Comparison of ENCODE assay signal across 10 cellular contexts in the genomic region with DNA sequence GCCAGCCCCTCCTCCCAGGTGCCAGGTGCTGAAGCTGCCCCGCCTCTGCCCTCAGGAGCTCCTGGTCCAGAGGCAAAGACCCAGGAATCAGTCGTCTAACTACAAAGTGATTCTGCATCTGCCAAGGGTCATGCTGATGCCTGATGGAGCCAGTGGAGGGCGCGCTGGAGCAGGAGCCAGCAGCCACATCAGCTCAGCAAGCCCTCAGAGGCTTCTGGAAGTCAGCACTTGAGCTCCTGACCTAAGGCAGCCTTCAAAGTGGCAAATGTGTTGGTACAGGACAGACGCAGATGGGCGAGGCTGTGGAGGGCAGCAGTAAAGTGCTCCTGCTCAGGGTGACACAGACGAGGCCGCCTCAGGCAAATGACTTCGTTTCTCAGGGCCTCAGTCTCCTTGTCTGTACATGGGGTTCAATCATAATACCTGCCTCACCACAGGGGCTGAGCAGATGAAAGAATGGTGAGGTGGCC. TPM values are rescaled to one million over a fixed set of nuclear protein-coding genes. Genes with fewer than 3 reads are reported as not detected.
DNase-seq lines count a peak whose midpoint lies in the region; ATAC-seq, FAIRE-seq and TF ChIP-seq lines count a peak whose summit lies in the region.
"Had no signal": no experiment of that assay in that cellular context is flagged by ENCODE, and none has a peak within 500 bp of the region (broad histone marks: within the 10 kb centered on the region; RNA-seq: fewer than 3 reads in every experiment).

No MANE protein-coding gene starts in this region.

- in situ Hi-C loops in KBM-7 (cut with MboI; ENCODE audit: low pct_unique_long_range_greater_than_20kb, low sequenced_read_pairs): no loop called here

- FAIRE-seq in bronchial epithelial cell (lab: Jason Lieb, UNC): no peak

- no peaks in the 10 kb centered on the region for H3K27me3 Mint-ChIP-seq in T-helper 17 cell

- ATAC-seq in T-helper 17 cell (peak; percentile 57), HG03095 (IDR thresholded peaks at IDR 0.05; ENCODE audit: unreplicated experiment) (no peak), HG03439 (IDR thresholded peaks at IDR 0.05; ENCODE audit: unreplicated experiment) (no peak)

- TF ChIP-seq CTCF in bronchial epithelial cell (IDR thresholded peaks at IDR 0.05; ENCODE audit: insufficient read depth, low read length, severe bottlenecking): peak; percentile 78

- DNase-seq in DMS53 treated with DMSO at 0.1 percent for 48 hours (lab: John Stamatoyannopoulos, UW; ENCODE audit: unreplicated experiment) (peak; percentile 59), KBM-7 (peak; percentile 76), T-helper 17 cell (peak in 2 of 3 donors; percentile 24 to 28), bronchial epithelial cell (ENCODE audit: low read depth) (peak; percentile 39), myocyte (ENCODE audit: low read depth) (peak; percentile 34), NCI-H2171 (lab: John Stamatoyannopoulos, UW) (no peak)

- peaks cover 8% of the 10 kb centered on the region for H3K36me3 Mint-ChIP-seq in T-helper 17 cell (ENCODE audit: low read depth)

- peak overlapping the region; percentile 79 for H3K27ac Mint-ChIP-seq in T-helper 17 cell

- H3K27me3 ChIP-seq in bronchial epithelial cell (ENCODE audit: control insufficient read depth, insufficient read depth, low read length): no peaks in the 10 kb centered on the region

- H3K4me1 Mint-ChIP-seq in T-helper 17 cell: peaks cover 5% of the 10 kb centered on the region

- peaks cover 12% of the 10 kb centered on the region for H3K36me3 ChIP-seq in bronchial epithelial cell (ENCODE audit: control insufficient read depth, insufficient read depth, low read length)

- H3K4me3 Mint-ChIP-seq in T-helper 17 cell: no peak overlapping the region

- H3K4me3 ChIP-seq in bronchial epithelial cell (ENCODE audit: low read depth, low read length): no peak overlapping the region

- no peaks in the 10 kb centered on the region for H3K9me3 ChIP-seq in T-helper 17 cell (ENCODE audit: control insufficient read depth, low read length, poor library complexity, severe bottlenecking)

RNA-seq across cellular contexts. Expression of a gene that starts 10.9 kb away (rescaled TPM):
- total RNA-seq in T-helper 17 cell (10 to 100 TPM; 16.1 to 17.3 TPM), bronchial epithelial cell (6.3 and 15.1 TPM in 2 replicates), myocyte (7.2 and 9.8 TPM in 2 replicates)
- polyA plus RNA-seq in myocyte (2012): 12.0 TPM

RNA-seq across cellular contexts. Expression of a gene that starts 27.0 kb away (rescaled TPM):
- total RNA-seq in T-helper 17 cell: not detected
- not detected in 2 replicates for total RNA-seq in bronchial epithelial cell
- not detected in 2 replicates for total RNA-seq in myocyte
- not detected for polyA plus RNA-seq in myocyte (2012)
- total RNA-seq: skeletal muscle tissue; T-helper 1 cell treated with Interleukin-12 subunit alpha and Interleukin-12 subunit beta and Interleukin-4 antibody, amounts not matched to agents 30 ng/mL and 1 ng/mL, for 36 hours had no signal

RNA-seq across cellular contexts. Expression of a gene that starts 33.7 kb away (rescaled TPM):
- total RNA-seq in T-helper 17 cell: 10 to 100 TPM; 18.8 to 30.3 TPM
- total RNA-seq in bronchial epithelial cell: 0.79 and 7.9 TPM in 2 replicates
- total RNA-seq in myocyte: 0.68 and 1.2 TPM in 2 replicates
- 0.19 TPM for polyA plus RNA-seq in myocyte (2012)
- total RNA-seq: skeletal muscle tissue had no signal
